ENCODE assay signal across 24 cellular contexts in the genomic region with DNA sequence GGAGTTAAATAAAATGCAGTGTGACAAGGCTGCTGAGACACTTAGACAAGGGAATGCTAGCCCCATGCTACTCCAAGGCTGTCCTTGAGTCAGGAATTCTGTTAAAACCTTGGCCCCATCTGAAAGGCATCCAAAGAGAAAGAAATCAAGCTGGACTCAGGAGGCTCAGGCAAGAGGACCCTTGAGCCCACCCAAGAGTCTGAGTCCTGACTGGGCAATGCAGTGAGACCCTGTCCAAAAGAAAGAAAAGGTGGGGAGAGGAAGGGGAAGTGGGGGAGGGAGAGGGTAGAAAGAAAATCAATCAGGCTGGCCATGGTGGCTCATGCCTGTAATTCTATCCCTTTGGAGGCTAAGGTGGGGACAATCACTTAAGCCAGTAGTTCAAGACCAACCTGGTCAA. TPM values are rescaled to one million over a fixed set of nuclear protein-coding genes. Genes with fewer than 3 reads are reported as not detected.
DNase-seq lines count a peak whose midpoint lies in the region; ATAC-seq, FAIRE-seq and TF ChIP-seq lines count a peak whose summit lies in the region.
"Had no signal": no experiment of that assay in that cellular context is flagged by ENCODE, and none has a peak within 500 bp of the region (broad histone marks: within the 10 kb centered on the region; RNA-seq: fewer than 3 reads in every experiment).

No MANE protein-coding gene starts in this region.

- DNase-seq in activated effector memory CD4-positive, alpha-beta T cell treated with anti-CD3 and anti-CD28 coated beads, Interleukin-2, amount 50 U/mL, for 16 hours: peak; percentile 22
- no peak for DNase-seq in activated effector memory CD4-positive, alpha-beta T cell treated with Interleukin-2 at 50 U/mL for 16 hours
- DNase-seq in K562 (ENCODE audit: extremely low read depth in 1 of 4, low spot score in 3 of 4) (peak in 1 of 4 experiments; percentile 4), uterus (no peak), HFFc6 (no peak)
- DNase-seq in naive thymus-derived CD4-positive, alpha-beta T cell: no peak
- DNase-seq in stimulated activated CD4-positive, alpha-beta T cell treated with anti-CD3 and anti-CD28 coated beads, Interleukin-4, amount 100 ng/mL, for 24 hours: no peak
- DNase-seq: activated CD4-positive, alpha-beta T cell treated with anti-CD3 and anti-CD28 coated beads for 4 hours; activated gamma-delta T cell treated with Interleukin-2 at 50 U/mL for 16 hours; amygdala; BE2C; EL; erythroblast; MM.1S; stimulated activated CD4-positive, alpha-beta T cell treated with anti-CD3 and anti-CD28 coated beads, Interleukin-2, amount 100 ng/mL, for 48 hours; stimulated activated naive CD8-positive, alpha-beta T cell treated with anti-CD3 and anti-CD28 coated beads, Interleukin-15, amount 100 ng/mL, for 72 hours; SW 1271; trophoblast cell had no signal

- H3K9me1 ChIP-seq in K562 (ENCODE audit: control insufficient read depth, insufficient read depth, low read length): no peaks in the 10 kb centered on the region

- no TSS peak for BruUV-seq in K562 (replicated peaks; lab: Mats Ljungman, UMichigan)

- intact Hi-C loops in K562 (cut with micrococcal nuclease) (no loop called here), uterus (cut with DNase I; ENCODE audit: low total_unique reads) (no loop called here)
- intact Hi-C loops in naive thymus-derived CD4-positive, alpha-beta T cell (cut with micrococcal nuclease): no loop called here

- TF ChIP-seq CTCF in K562 (IDR thresholded peaks at IDR 0.05 in 2 of 3, conservative IDR thresholded peaks at IDR 0.05 in 1 of 3; ENCODE audit: insufficient read depth in 2 of 3, low read depth in 1 of 3, low read length in 3 of 3): no peak
- no peak for TF ChIP-seq CTCF in uterus (IDR thresholded peaks at IDR 0.05)
- TF ChIP-seq CTCF in HFFc6 (IDR thresholded peaks at IDR 0.05): no peak

- POLR2A ChIA-PET in K562 (lab: Yijun Ruan, JAX): interaction anchor here (0.6 to 0.9 kb wide), 3 partner anchors 12 to 364 kb away, joined by 3 read pairs; no protein-coding TSS in a partner anchor
- POLR2A ChIA-PET in naive thymus-derived CD4-positive, alpha-beta T cell (lab: Charles Lee): no interaction called here

- H3K9me3 ChIP-seq in K562 (replicated peaks; ENCODE audit: control insufficient read depth, insufficient read depth, low read depth, low read length): no peaks in the 10 kb centered on the region
- H3K9me3 ChIP-seq in naive thymus-derived CD4-positive, alpha-beta T cell (ENCODE audit: control insufficient read depth in 2 of 3, low read length in 3 of 3): no peaks in the 10 kb centered on the region
- H3K9me3 ChIP-seq in uterus: no peaks in the 10 kb centered on the region
- H3K9me3 ChIP-seq: A549, BE2C, gastroesophageal sphincter, neutrophil had no signal

- no peak for FAIRE-seq in K562 (lab: Jason Lieb, UNC)
- FAIRE-seq: A549 had no signal

- H3K36me3 Mint-ChIP-seq in naive thymus-derived CD4-positive, alpha-beta T cell: peaks cover 0 to 25% (median 6%) of the 10 kb centered on the region in 5 donors
- H3K36me3 Mint-ChIP-seq in HFFc6 (ENCODE audit: low read depth): no peaks in the 10 kb centered on the region

- in situ Hi-C loops in K562 (cut with MboI): no loop called here

- TF ChIP-seq RAD21 in K562 (CRISPR knock-in tag; conservative IDR thresholded peaks at IDR 0.05 in 1 of 2, IDR thresholded peaks at IDR 0.05 in 1 of 2): no peak

- no peaks in the 10 kb centered on the region for H3K27me3 Mint-ChIP-seq in naive thymus-derived CD4-positive, alpha-beta T cell
- H3K27me3 Mint-ChIP-seq in HFFc6 (ENCODE audit: insufficient read depth): no peaks in the 10 kb centered on the region
- H3K27me3 Mint-ChIP-seq: stimulated activated naive CD8-positive, alpha-beta T cell treated with anti-CD3 and anti-CD28 coated beads, Interleukin-15, amount 100 ng/mL, for 72 hours had no signal

- ATAC-seq in K562 (no peak), GM18867 (IDR thresholded peaks at IDR 0.05; ENCODE audit: unreplicated experiment) (no peak)
- ATAC-seq in naive thymus-derived CD4-positive, alpha-beta T cell: no peak
- ATAC-seq: A549; gastroesophageal sphincter; Right ventricle myocardium inferior; stimulated activated naive CD8-positive, alpha-beta T cell treated with anti-CD3 and anti-CD28 coated beads, Interleukin-15, amount 100 ng/mL, for 72 hours had no signal

- no peaks in the 10 kb centered on the region for H3K79me2 ChIP-seq in K562 (ENCODE audit: control insufficient read depth, insufficient read depth, low read length)

- peak overlapping the region in 6 of 9 donors; percentile 24 to 91 (median 54) for H3K27ac Mint-ChIP-seq in naive thymus-derived CD4-positive, alpha-beta T cell
- H3K27ac Mint-ChIP-seq in HFFc6: no peak overlapping the region

- peak overlapping the region in 2 of 10 donors; percentile 38 to 63 for H3K4me3 Mint-ChIP-seq in naive thymus-derived CD4-positive, alpha-beta T cell
- no peak overlapping the region for H3K4me3 Mint-ChIP-seq in HFFc6

- no peak overlapping the region for H3K4me2 ChIP-seq in K562 (ENCODE audit: insufficient read depth, low read length)
- H3K4me2 ChIP-seq: A549, smooth muscle cell had no signal

- H4K20me1 ChIP-seq in K562 (replicated peaks; ENCODE audit: control insufficient read depth, insufficient read depth, low read length): peaks cover 12% of the 10 kb centered on the region

- H3K4me3 ChIP-seq in K562 (no peak overlapping the region), uterus (no peak overlapping the region)
- H3K4me3 ChIP-seq in naive thymus-derived CD4-positive, alpha-beta T cell (ENCODE audit: low read length): no peak overlapping the region
- H3K4me3 ChIP-seq: A549, gastroesophageal sphincter, smooth muscle cell had no signal

- TF ChIP-seq EP300 in K562 (IDR thresholded peaks at IDR 0.05; ENCODE audit: low read length): no peak

- peaks cover 0 to 5% of the 10 kb centered on the region in 2 experiments; a peak in 1 of 5 replicates for H3K27me3 ChIP-seq in K562 (ENCODE audit: control insufficient read depth in 2 of 2, insufficient read depth in 2 of 2, low read length in 2 of 2)
- no peaks in the 10 kb centered on the region for H3K27me3 ChIP-seq in naive thymus-derived CD4-positive, alpha-beta T cell (ENCODE audit: control insufficient read depth in 2 of 2, insufficient read depth in 2 of 2, low read length in 2 of 2)
- no peaks in the 10 kb centered on the region for H3K27me3 ChIP-seq in uterus
- H3K27me3 ChIP-seq: BE2C, gastroesophageal sphincter, neutrophil had no signal

- H3K4me1 ChIP-seq in K562 (replicated peaks in 1 of 2; ENCODE audit: control insufficient read depth in 2 of 2, insufficient read depth in 2 of 2, low read length in 2 of 2) (peaks cover 0 to 14% of the 10 kb centered on the region in 2 experiments; a peak in 4 of 5 replicates), uterus (peaks cover 0 to 4% of the 10 kb centered on the region in 2 donors)
- peaks cover 9 to 25% of the 10 kb centered on the region in 2 donors for H3K4me1 ChIP-seq in naive thymus-derived CD4-positive, alpha-beta T cell (ENCODE audit: control insufficient read depth in 2 of 2, insufficient read depth in 2 of 2, low read length in 2 of 2)
- H3K4me1 ChIP-seq: BE2C had no signal

- H3K36me3 ChIP-seq in K562 (ENCODE audit: control insufficient read depth, insufficient read depth, low read length) (no peaks in the 10 kb centered on the region), uterus (no peaks in the 10 kb centered on the region)
- H3K36me3 ChIP-seq in naive thymus-derived CD4-positive, alpha-beta T cell (ENCODE audit: control insufficient read depth in 2 of 3, insufficient read depth in 3 of 3, low read length in 3 of 3): no peaks in the 10 kb centered on the region
- H3K36me3 ChIP-seq: BE2C, gastroesophageal sphincter, neutrophil had no signal

- H3K4me1 Mint-ChIP-seq in naive thymus-derived CD4-positive, alpha-beta T cell: peaks cover 48 to 84% (median 74%) of the 10 kb centered on the region in 7 donors
- H3K4me1 Mint-ChIP-seq in HFFc6 (ENCODE audit: low read depth): peaks cover 39% of the 10 kb centered on the region

- no peak overlapping the region for H2AFZ ChIP-seq in K562 (ENCODE audit: low read depth, low read length)

- no peaks in the 10 kb centered on the region for H3K9me3 Mint-ChIP-seq in naive thymus-derived CD4-positive, alpha-beta T cell
- no peaks in the 10 kb centered on the region for H3K9me3 Mint-ChIP-seq in HFFc6
- H3K9me3 Mint-ChIP-seq: stimulated activated naive CD8-positive, alpha-beta T cell treated with anti-CD3 and anti-CD28 coated beads, Interleukin-15, amount 100 ng/mL, for 72 hours had no signal

- TF ChIP-seq POLR2A in K562 (conservative IDR thresholded peaks at IDR 0.05) (no peak), uterus (IDR thresholded peaks at IDR 0.05) (no peak)

- CTCF ChIA-PET in K562 (lab: Yijun Ruan, JAX; ENCODE audit: low intra/inter-chr PET ratio): no interaction called here
- CTCF ChIA-PET in naive thymus-derived CD4-positive, alpha-beta T cell (lab: Charles Lee): interaction anchor here (1.1 kb wide), 1 partner anchor 12 kb away, joined by 3 read pairs; no protein-coding TSS in a partner anchor

- H3K27ac ChIP-seq in K562 (ENCODE audit: extremely low read depth, low read depth, low read length) (no peak overlapping the region), uterus (peak overlapping the region; percentile 92 to 96)
- H3K27ac ChIP-seq in naive thymus-derived CD4-positive, alpha-beta T cell (ENCODE audit: low read depth, low read length): no peak overlapping the region
- H3K27ac ChIP-seq: A549, neutrophil had no signal

- H3K9ac ChIP-seq in K562 (ENCODE audit: insufficient read depth in 1 of 2, low read depth in 2 of 2, low read length in 2 of 2): no peak overlapping the region

RNA-seq across cellular contexts. Expression of a gene that starts 26.7 kb away (rescaled TPM):
- total RNA-seq in K562 (2011; cell fraction: chromatin; rRNA removed; ENCODE audit: low replicate concordance): 28.6 and 38.8 TPM in 2 replicates
- 33.0 and 36.4 TPM in 2 replicates for total RNA-seq in K562 (2011; cell fraction: nucleolus; rRNA removed)
- 31.8 and 34.3 TPM in 2 replicates for total RNA-seq in K562 (2011; cell fraction: nucleoplasm; rRNA removed)
- total RNA-seq in K562 (2014; rRNA removed): 13.9 and 19.7 TPM in 2 replicates
- 8.6 and 10.0 TPM in 2 replicates for total RNA-seq in K562 (2014; rRNA removed; fragmentation: Illumina TruSeq; extraction: Trizol)
- total RNA-seq in K562 (2015; rRNA removed; fragmentation: Illumina TruSeq; extraction: Trizol): 13.3 and 13.5 TPM in 2 replicates
- total RNA-seq in K562 (2021): 32.5 TPM in 2 replicates
- 3.7 and 6.1 TPM in 2 replicates for polyA plus RNA-seq in K562 (2011; rRNA removed)
- polyA plus RNA-seq in K562 (2011; cell fraction: cytosol; rRNA removed): 4.9 and 6.7 TPM in 2 replicates
- 8.9 and 10.5 TPM in 2 replicates for polyA plus RNA-seq in K562 (2011; cell fraction: nucleus; rRNA removed)
- 28.2 and 42.9 TPM in 2 replicates for polyA plus RNA-seq in K562 (2012)
- polyA plus RNA-seq in K562 (2014; fragmentation: Illumina TruSeq; extraction: Trizol): 23.9 and 26.8 TPM in 2 replicates
- polyA plus RNA-seq in K562 (2014; fragmentation: Nextera tagmentation; extraction: Ambion mirVana): 1 to 10 TPM; 1.1 to 1.6 TPM
- 12.5 and 13.8 TPM in 2 replicates for polyA plus RNA-seq in K562 (2014; rRNA removed)
- 5.4 and 5.5 TPM in 2 replicates for polyA minus RNA-seq in K562 (2011; rRNA and poly(A)+ RNA removed)
- 11.1 and 17.9 TPM in 2 replicates for polyA minus RNA-seq in K562 (2011; cell fraction: cytosol; rRNA and poly(A)+ RNA removed)
- polyA minus RNA-seq in K562 (2011; cell fraction: nucleus; rRNA and poly(A)+ RNA removed): 2.8 and 4.9 TPM in 2 replicates
- total RNA-seq in naive thymus-derived CD4-positive, alpha-beta T cell: 100 to 1,000 TPM in 1 of 5 experiments, 10 to 100 TPM in 4; 68.6 to 116 (median 85.6) TPM
- polyA plus RNA-seq in naive thymus-derived CD4-positive, alpha-beta T cell: 10 to 100 TPM; 16.9 to 40.2 TPM
- total RNA-seq in uterus: 100 to 1,000 TPM in 2 of 4 donors, 10 to 100 TPM in 2; 46.8 to 184 (median 94.0) TPM
- 100 to 1,000 TPM; 128 to 151 (median 137) TPM for total RNA-seq in HFFc6 (2021; fragmentation: NEBNext Ultra II Directional; extraction: Animal tissue kit (Norgen Biotek cat#: 25700))

Comparison
In these comparisons a context has a peak if more than half of its experiments do, and no peak if none do; other contexts are left out.
1. H3K27ac ChIP-seq: peak in uterus (2 of 2); none in K562 (single experiment) and naive thymus-derived CD4-positive, alpha-beta T cell (single experiment).